ENCODE assay signal across 1 cellular context in genomic region chr2:2823061-2823753, GRCh38.
TF ChIP-seq lines count a peak whose summit lies in the region.

No MANE protein-coding gene starts in this region.

TF ChIP-seq in SK-N-SH, 30 proteins besides CTCF, POLR2A, EP300 and RAD21 (continued from another document):
- TF ChIP-seq, protein P1, sequence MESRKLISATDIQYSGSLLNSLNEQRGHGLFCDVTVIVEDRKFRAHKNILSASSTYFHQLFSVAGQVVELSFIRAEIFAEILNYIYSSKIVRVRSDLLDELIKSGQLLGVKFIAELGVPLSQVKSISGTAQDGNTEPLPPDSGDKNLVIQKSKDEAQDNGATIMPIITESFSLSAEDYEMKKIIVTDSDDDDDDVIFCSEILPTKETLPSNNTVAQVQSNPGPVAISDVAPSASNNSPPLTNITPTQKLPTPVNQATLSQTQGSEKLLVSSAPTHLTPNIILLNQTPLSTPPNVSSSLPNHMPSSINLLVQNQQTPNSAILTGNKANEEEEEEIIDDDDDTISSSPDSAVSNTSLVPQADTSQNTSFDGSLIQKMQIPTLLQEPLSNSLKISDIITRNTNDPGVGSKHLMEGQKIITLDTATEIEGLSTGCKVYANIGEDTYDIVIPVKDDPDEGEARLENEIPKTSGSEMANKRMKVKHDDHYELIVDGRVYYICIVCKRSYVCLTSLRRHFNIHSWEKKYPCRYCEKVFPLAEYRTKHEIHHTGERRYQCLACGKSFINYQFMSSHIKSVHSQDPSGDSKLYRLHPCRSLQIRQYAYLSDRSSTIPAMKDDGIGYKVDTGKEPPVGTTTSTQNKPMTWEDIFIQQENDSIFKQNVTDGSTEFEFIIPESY (IDR thresholded peaks at IDR 0.05; ENCODE audit: borderline replicate concordance, low read depth), result no peak
- no peak for TF ChIP-seq RCOR1 (IDR thresholded peaks at IDR 0.05; ENCODE audit: low read length)
- no peak for TF ChIP-seq SIN3A (IDR thresholded peaks at IDR 0.05; ENCODE audit: borderline replicate concordance, low read depth, low read length)
- no peak for TF ChIP-seq GABPA (IDR thresholded peaks at IDR 0.05; ENCODE audit: low read depth)
- no peak for TF ChIP-seq RFX5 (IDR thresholded peaks at IDR 0.05; ENCODE audit: low read length)
- no peak for TF ChIP-seq TEAD4 (IDR thresholded peaks at IDR 0.05; ENCODE audit: borderline replicate concordance, insufficient read depth)
- TF ChIP-seq SMC3 (IDR thresholded peaks at IDR 0.05; ENCODE audit: low read depth, low read length), result no peak
- TF ChIP-seq FOXJ3 (CRISPR knock-in tag; IDR thresholded peaks at IDR 0.05), result no peak
- no peak for TF ChIP-seq FOSL2 (IDR thresholded peaks at IDR 0.05; ENCODE audit: borderline replicate concordance, low read depth)
- no peak for TF ChIP-seq TCF12 (IDR thresholded peaks at IDR 0.05)
- TF ChIP-seq MEF2A (IDR thresholded peaks at IDR 0.05; ENCODE audit: borderline replicate concordance, low read depth), result no peak
- no peak for TF ChIP-seq POLR2AphosphoS5 (IDR thresholded peaks at IDR 0.05; ENCODE audit: low read depth, low read length)
TF ChIP-seq in SK-N-SH: peak in this region for 0.
